Comparison of ENCODE assay signal across 13 cellular contexts in the genomic region with DNA sequence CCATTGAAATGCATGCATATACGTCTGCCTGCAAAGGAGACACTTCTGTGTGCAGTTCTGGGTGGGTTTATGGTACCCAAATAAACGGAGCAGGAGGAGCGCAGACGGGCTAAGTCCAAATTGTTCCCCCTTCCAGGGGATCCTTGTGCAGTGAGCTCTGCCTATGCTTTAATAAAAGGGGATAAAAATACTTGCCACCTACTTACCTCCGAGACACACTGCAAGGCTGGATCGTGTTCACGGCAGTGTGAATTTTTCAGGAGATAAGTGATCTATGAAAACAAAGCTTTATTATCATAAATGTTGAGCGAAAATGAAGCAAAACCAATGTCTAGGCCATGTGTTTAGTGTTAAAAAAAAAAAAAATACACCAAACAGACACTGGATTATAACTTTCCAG.
"Had no signal": no experiment of that assay in that cellular context is flagged by ENCODE, and none has a peak within 500 bp of the region (broad histone marks: within the 10 kb centered on the region; RNA-seq: fewer than 3 reads in every experiment).

No MANE protein-coding gene starts in this region.

- ATAC-seq: activated CD8-positive, alpha-beta memory T cell treated with anti-CD3 and anti-CD28 coated beads, Interleukin-2, amount 10 ng/mL, durations not matched to agents 7 days and 5 days; activated naive CD8-positive, alpha-beta T cell treated with anti-CD3 and anti-CD28 coated beads, Interleukin-2, amount 50 U/mL, for 24 hours; foreskin keratinocyte; stimulated activated effector memory CD8-positive, alpha-beta T cell treated with anti-CD3 and anti-CD28 coated beads, Interleukin-12 subunit alpha, Interleukin-12 subunit beta, amount 100 ng/mL, for 72 hours had no signal

- H3K27me3 Mint-ChIP-seq: activated CD8-positive, alpha-beta memory T cell treated with anti-CD3 and anti-CD28 coated beads, Interleukin-2, amount 10 ng/mL, durations not matched to agents 7 days and 5 days; activated naive CD8-positive, alpha-beta T cell treated with anti-CD3 and anti-CD28 coated beads, Interleukin-2, amount 50 U/mL, for 24 hours had no signal

- DNase-seq: activated CD4-positive, alpha-beta T cell treated with anti-CD3 and anti-CD28 coated beads, Interleukin-2, amount 50 U/mL, for 48 hours; activated CD8-positive, alpha-beta memory T cell treated with anti-CD3 and anti-CD28 coated beads, Interleukin-2, amount 10 ng/mL, durations not matched to agents 7 days and 5 days; activated naive CD4-positive, alpha-beta T cell treated with anti-CD3 and anti-CD28 coated beads for 36 hours; activated naive CD8-positive, alpha-beta T cell treated with anti-CD3 and anti-CD28 coated beads, Interleukin-2, amount 50 U/mL, for 24 hours; activated T-cell treated with anti-CD3 and anti-CD28 coated beads, Interleukin-2, amount 50 U/mL, for 1 hour; aorta; foreskin keratinocyte; ovary; WERI-Rb-1 had no signal

- H3K4me3 ChIP-seq: ovary, tibial nerve had no signal

- H3K9me3 Mint-ChIP-seq: activated naive CD4-positive, alpha-beta T cell treated with anti-CD3 and anti-CD28 coated beads for 36 hours; stimulated activated effector memory CD8-positive, alpha-beta T cell treated with anti-CD3 and anti-CD28 coated beads, Interleukin-12 subunit alpha, Interleukin-12 subunit beta, amount 100 ng/mL, for 72 hours had no signal

- H3K27me3 ChIP-seq: foreskin keratinocyte, ovary, tibial nerve had no signal

- H3K27ac Mint-ChIP-seq: activated CD8-positive, alpha-beta memory T cell treated with anti-CD3 and anti-CD28 coated beads, Interleukin-2, amount 10 ng/mL, durations not matched to agents 7 days and 5 days; activated naive CD4-positive, alpha-beta T cell treated with anti-CD3 and anti-CD28 coated beads for 36 hours; stimulated activated effector memory CD8-positive, alpha-beta T cell treated with anti-CD3 and anti-CD28 coated beads, Interleukin-12 subunit alpha, Interleukin-12 subunit beta, amount 100 ng/mL, for 72 hours; T-helper 1 cell treated with Interleukin-12 subunit alpha and Interleukin-12 subunit beta and Interleukin-4 antibody, amounts not matched to agents 30 μg/mL and 1 μg/mL, for 36 hours had no signal

- H3K36me3 Mint-ChIP-seq: stimulated activated effector memory CD8-positive, alpha-beta T cell treated with anti-CD3 and anti-CD28 coated beads, Interleukin-12 subunit alpha, Interleukin-12 subunit beta, amount 100 ng/mL, for 72 hours had no signal

- H3K27ac ChIP-seq: foreskin keratinocyte, WERI-Rb-1 had no signal

- H3K9me3 ChIP-seq: ovary had no signal

- H3K36me3 ChIP-seq: ovary, WERI-Rb-1 had no signal

- H3K4me3 Mint-ChIP-seq: activated CD8-positive, alpha-beta memory T cell treated with anti-CD3 and anti-CD28 coated beads, Interleukin-2, amount 10 ng/mL, durations not matched to agents 7 days and 5 days; activated naive CD4-positive, alpha-beta T cell treated with anti-CD3 and anti-CD28 coated beads for 36 hours; activated naive CD8-positive, alpha-beta T cell treated with anti-CD3 and anti-CD28 coated beads, Interleukin-2, amount 50 U/mL, for 24 hours; neural crest cell; stimulated activated effector memory CD8-positive, alpha-beta T cell treated with anti-CD3 and anti-CD28 coated beads, Interleukin-12 subunit alpha, Interleukin-12 subunit beta, amount 100 ng/mL, for 72 hours; T-helper 1 cell treated with Interleukin-12 subunit alpha and Interleukin-12 subunit beta and Interleukin-4 antibody, amounts not matched to agents 30 μg/mL and 1 μg/mL, for 36 hours had no signal
